In the genomic region with DNA sequence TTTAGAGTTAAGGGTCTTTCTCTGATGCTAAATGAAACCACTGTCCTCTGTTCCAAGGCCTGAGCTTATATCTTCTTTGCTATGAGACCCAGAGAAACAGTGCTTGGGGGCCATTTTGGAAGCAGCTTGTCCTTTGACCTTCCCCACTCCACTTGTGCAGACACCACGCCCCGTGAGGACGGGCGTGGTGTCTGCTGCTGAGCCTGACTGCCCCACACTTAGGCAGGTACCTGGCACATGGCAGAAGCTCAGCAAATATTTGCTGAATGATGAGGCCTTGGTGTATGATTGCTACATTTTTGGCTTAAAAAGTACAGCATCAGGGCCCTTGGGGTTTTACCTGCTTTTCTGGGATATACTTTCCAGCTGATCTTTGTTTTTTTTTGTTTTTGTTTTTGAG, we compare ENCODE assay signal across 8 cellular contexts.
DNase-seq lines count a peak whose midpoint lies in the region; ATAC-seq, FAIRE-seq and TF ChIP-seq lines count a peak whose summit lies in the region.
"Had no signal": no experiment of that assay in that cellular context is flagged by ENCODE, and none has a peak within 500 bp of the region (broad histone marks: within the 10 kb centered on the region; RNA-seq: fewer than 3 reads in every experiment).

No MANE protein-coding gene starts in this region.

- ATAC-seq in GM19467 (IDR thresholded peaks at IDR 0.05; ENCODE audit: unreplicated experiment), result no peak

- peak; percentile 39 for DNase-seq in HT1080 (ENCODE audit: low read depth)
- no peak for DNase-seq in SJSA1 (ENCODE audit: low read depth in 1 of 2, low spot score in 2 of 2)
- no peak for DNase-seq in esophagus squamous epithelium (lab: John Stamatoyannopoulos, UW)
- no peak for DNase-seq in GM19239 (ENCODE audit: insufficient read length, low spot score)
- no peak for DNase-seq in SJCRH30

- intact Hi-C loops in esophagus squamous epithelium (cut with DNase I), result no loop called here

- WGBS in esophagus squamous epithelium, 2 donors, result 27 to 62% methylated on average over 4 of the region's 4 CpGs

- H3K27ac ChIP-seq in SJSA1, result peak overlapping the region; percentile 81
- H3K27ac ChIP-seq in esophagus squamous epithelium, result peak overlapping the region; percentile 59 to 89 (median 88)
- peak overlapping the region; percentile 28 for H3K27ac ChIP-seq in skeletal muscle tissue (ENCODE audit: low read depth, low read length)
- no peak overlapping the region for H3K27ac ChIP-seq in SJCRH30

- H3K4me3 ChIP-seq in SJSA1, result no peak overlapping the region
- peak overlapping the region in 2 of 4 donors; percentile 15 to 42 for H3K4me3 ChIP-seq in esophagus squamous epithelium
- H3K4me3 ChIP-seq in skeletal muscle tissue (ENCODE audit: low read length in 3 of 3), result no peak overlapping the region
- H3K4me3 ChIP-seq in SJCRH30, result no peak overlapping the region
- H3K4me3 ChIP-seq: SK-N-MC had no signal

- TF ChIP-seq POLR2A in esophagus squamous epithelium (IDR thresholded peaks at IDR 0.05), result no peak

- H3K9ac ChIP-seq in skeletal muscle tissue (ENCODE audit: low read depth in 1 of 3, low read length in 3 of 3), result no peak overlapping the region

- H3K36me3 ChIP-seq in SJSA1 (peaks cover 6% of the 10 kb centered on the region), esophagus squamous epithelium (peaks cover 0 to 3% (median 0%) of the 10 kb centered on the region in 3 donors), skeletal muscle tissue (ENCODE audit: control insufficient read depth in 3 of 3, insufficient read depth in 3 of 3, low read length in 3 of 3) (no peaks in the 10 kb centered on the region), SJCRH30 (peaks cover 5% of the 10 kb centered on the region; the same call in 1 of the 2 replicates)

- H3K4me1 ChIP-seq in SJSA1 (replicated peaks) (peaks cover 24% of the 10 kb centered on the region), esophagus squamous epithelium (peaks cover 5 to 84% (median 51%) of the 10 kb centered on the region in 3 donors), skeletal muscle tissue (ENCODE audit: control insufficient read depth in 3 of 3, insufficient read depth in 3 of 3, low read length in 3 of 3) (peaks cover 9 to 22% (median 18%) of the 10 kb centered on the region in 3 donors), SJCRH30 (no peaks in the 10 kb centered on the region)

- H3K27me3 ChIP-seq in SJSA1 (replicated peaks), result no peaks in the 10 kb centered on the region
- no peaks in the 10 kb centered on the region for H3K27me3 ChIP-seq in esophagus squamous epithelium
- no peaks in the 10 kb centered on the region for H3K27me3 ChIP-seq in skeletal muscle tissue (ENCODE audit: control insufficient read depth in 3 of 3, insufficient read depth in 3 of 3, low read length in 3 of 3)
- no peaks in the 10 kb centered on the region for H3K27me3 ChIP-seq in SJCRH30

- FAIRE-seq in GM19239 (lab: Jason Lieb, UNC), result no peak

- TF ChIP-seq CTCF in esophagus squamous epithelium (IDR thresholded peaks at IDR 0.05), result no peak

- H3K9me3 ChIP-seq in SJSA1 (replicated peaks) (no peaks in the 10 kb centered on the region), esophagus squamous epithelium (no peaks in the 10 kb centered on the region), skeletal muscle tissue (ENCODE audit: control insufficient read depth in 3 of 3, low read length in 3 of 3) (no peaks in the 10 kb centered on the region), SJCRH30 (replicated peaks) (no peaks in the 10 kb centered on the region)
